Comparison of ENCODE assay signal across 29 cellular contexts in the genomic region with DNA sequence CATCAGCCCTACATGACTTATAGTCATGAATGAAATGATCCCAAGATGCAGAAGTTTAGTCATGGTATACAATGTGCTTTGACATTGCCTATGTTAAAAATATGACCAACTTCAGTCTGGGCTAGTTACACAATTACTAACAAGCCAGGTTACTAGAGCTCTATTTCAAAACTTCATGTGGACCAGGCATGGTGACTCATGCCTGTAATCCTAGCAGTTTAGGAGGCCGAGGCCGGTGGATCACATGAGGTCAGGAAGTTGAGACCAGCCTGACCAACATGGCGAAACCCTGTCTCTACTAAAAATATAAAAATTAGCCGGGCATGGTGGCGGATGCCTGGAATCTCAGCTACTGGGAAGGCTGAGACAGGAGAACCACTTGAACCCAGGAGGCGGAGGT.
DNase-seq lines count a peak whose midpoint lies in the region; ATAC-seq, FAIRE-seq and TF ChIP-seq lines count a peak whose summit lies in the region.
"Had no signal": no experiment of that assay in that cellular context is flagged by ENCODE, and none has a peak within 500 bp of the region (broad histone marks: within the 10 kb centered on the region; RNA-seq: fewer than 3 reads in every experiment).

No MANE protein-coding gene starts in this region.

- TF ChIP-seq CTCF in Calu3 (IDR thresholded peaks at IDR 0.05; ENCODE audit: unreplicated experiment) (no peak), astrocyte (IDR thresholded peaks at IDR 0.05; ENCODE audit: insufficient read depth, low read depth, low read length) (no peak), Caco-2 (IDR thresholded peaks at IDR 0.05; ENCODE audit: insufficient read depth in 1 of 2, low read depth in 1 of 2, low read length in 1 of 2, severe bottlenecking in 1 of 2, unreplicated experiment in 1 of 2) (no peak)

- no peaks in the 10 kb centered on the region for H3K79me2 ChIP-seq in astrocyte (ENCODE audit: insufficient read depth, low read length)

- DNase-seq in Calu3 (peak; percentile 12), MV-4-11 (lab: John Stamatoyannopoulos, UW) (peak; percentile 96), astrocyte (ENCODE audit: low read depth) (peak; percentile 31), iris pigment epithelial cell (ENCODE audit: low read depth) (peak; percentile 72), Caco-2 (no peak), T-helper 9 cell (no peak)
- no peak for DNase-seq in activated T-cell treated with anti-CD3 and anti-CD28 coated beads, Interleukin-2, amount 50 U/mL, for 72 hours
- DNase-seq: ACHN; activated CD4-positive, alpha-beta T cell treated with anti-CD3 and anti-CD28 coated beads, Interleukin-2, amount 10 ng/mL, durations not matched to agents 7 days and 5 days; activated CD8-positive, alpha-beta memory T cell treated with anti-CD3 and anti-CD28 coated beads, Interleukin-2, amount 10 ng/mL, durations not matched to agents 7 days and 5 days; activated naive CD4-positive, alpha-beta T cell treated with anti-CD3 and anti-CD28 coated beads, Interleukin-2, amount 50 U/mL, for 16 hours; caudate nucleus; dermis blood vessel endothelial cell; DND-41; H7; heart right ventricle; Kasumi-1; naive thymus-derived CD8-positive, alpha-beta T cell; NCI-H1417 treated with DMSO at 0.1 percent for 48 hours; NCI-H446 treated with DMSO at 0.1 percent for 48 hours; spleen; stimulated activated CD4-positive, alpha-beta T cell treated with anti-CD3 and anti-CD28 coated beads, Interleukin-4, amount 100 ng/mL, for 24 hours; stimulated activated naive CD4-positive, alpha-beta T cell; T-helper 2 cell; uterus; WERI-Rb-1 had no signal

- H3K27ac Mint-ChIP-seq in Calu3 (ENCODE audit: unreplicated experiment) (no peak overlapping the region), astrocyte (ENCODE audit: unreplicated experiment) (no peak overlapping the region), Caco-2 (ENCODE audit: unreplicated experiment) (no peak overlapping the region)
- no peak overlapping the region for H3K27ac Mint-ChIP-seq in activated T-cell treated with anti-CD3 and anti-CD28 coated beads, Interleukin-2, amount 50 U/mL, for 72 hours
- no peak overlapping the region for H3K27ac Mint-ChIP-seq in stimulated activated memory B cell treated with anti-CD40 and anti-IgM and Interleukin-4, amounts not matched to agents 10 μg/mL and 1 μg/mL and 100 μg/mL, for 72 hours
- H3K27ac Mint-ChIP-seq: activated CD4-positive, alpha-beta T cell treated with anti-CD3 and anti-CD28 coated beads, Interleukin-2, amount 10 ng/mL, durations not matched to agents 7 days and 5 days; activated CD8-positive, alpha-beta memory T cell treated with anti-CD3 and anti-CD28 coated beads, Interleukin-2, amount 10 ng/mL, durations not matched to agents 7 days and 5 days; activated T-helper 1 cell treated with anti-CD3 and anti-CD28 coated beads, Interleukin-12 subunit alpha, Interleukin-12 subunit beta, Interleukin-2, Interleukin-4 antibody, amounts not matched to agents 30 ng/mL and 10 ng/mL and 1 ng/mL, durations not matched to agents 14 hours and 24 hours and 36 hours had no signal

- H3K36me3 Mint-ChIP-seq in Calu3 (ENCODE audit: insufficient read depth, unreplicated experiment), result no peaks in the 10 kb centered on the region
- no peaks in the 10 kb centered on the region for H3K36me3 Mint-ChIP-seq in astrocyte (ENCODE audit: low read depth, unreplicated experiment)
- H3K36me3 Mint-ChIP-seq in activated T-cell treated with anti-CD3 and anti-CD28 coated beads, Interleukin-2, amount 50 U/mL, for 72 hours (ENCODE audit: insufficient read depth in 2 of 2), result no peaks in the 10 kb centered on the region
- no peaks in the 10 kb centered on the region for H3K36me3 Mint-ChIP-seq in Caco-2 (ENCODE audit: insufficient read depth, unreplicated experiment)
- H3K36me3 Mint-ChIP-seq in stimulated activated memory B cell treated with anti-CD40 and anti-IgM and Interleukin-4, amounts not matched to agents 10 μg/mL and 1 μg/mL and 100 μg/mL, for 72 hours, result no peaks in the 10 kb centered on the region
- H3K36me3 Mint-ChIP-seq: activated CD8-positive, alpha-beta memory T cell treated with anti-CD3 and anti-CD28 coated beads, Interleukin-2, amount 10 ng/mL, durations not matched to agents 7 days and 5 days; naive thymus-derived CD8-positive, alpha-beta T cell had no signal

- no peak overlapping the region for H2AFZ ChIP-seq in astrocyte (ENCODE audit: low read depth, low read length)

- no peaks in the 10 kb centered on the region for H3K4me1 ChIP-seq in astrocyte (ENCODE audit: insufficient read depth, low read length)
- H3K4me1 ChIP-seq in Caco-2, result no peaks in the 10 kb centered on the region
- H3K4me1 ChIP-seq: BLaER1, heart right ventricle, spleen, uterus had no signal

- H3K4me3 ChIP-seq in astrocyte (ENCODE audit: insufficient read depth, low read depth, low read length), result no peak overlapping the region
- no peak overlapping the region for H3K4me3 ChIP-seq in Caco-2 (ENCODE audit: low read depth, low read length)
- H3K4me3 ChIP-seq: BLaER1, heart right ventricle, spleen, uterus had no signal

- H3K36me3 ChIP-seq in astrocyte (ENCODE audit: insufficient read depth, low read length) (no peaks in the 10 kb centered on the region), Caco-2 (ENCODE audit: control insufficient read depth, insufficient read depth, low read length) (no peaks in the 10 kb centered on the region)
- H3K36me3 ChIP-seq: BLaER1, heart right ventricle, spleen, uterus, WERI-Rb-1 had no signal

- FAIRE-seq in astrocyte (lab: Jason Lieb, UNC), result no peak

- H3K27me3 ChIP-seq in astrocyte (ENCODE audit: insufficient read depth, low read length) (no peaks in the 10 kb centered on the region), Caco-2 (replicated peaks; ENCODE audit: control insufficient read depth, insufficient read depth, low read length) (no peaks in the 10 kb centered on the region)
- H3K27me3 ChIP-seq: BLaER1, heart right ventricle, spleen, uterus had no signal

- H3K27me3 Mint-ChIP-seq in Calu3 (ENCODE audit: unreplicated experiment), result no peaks in the 10 kb centered on the region
- H3K27me3 Mint-ChIP-seq in astrocyte (ENCODE audit: low read depth, unreplicated experiment), result no peaks in the 10 kb centered on the region
- no peaks in the 10 kb centered on the region for H3K27me3 Mint-ChIP-seq in activated T-cell treated with anti-CD3 and anti-CD28 coated beads, Interleukin-2, amount 50 U/mL, for 72 hours (ENCODE audit: low read depth)
- peaks cover 4% of the 10 kb centered on the region for H3K27me3 Mint-ChIP-seq in Caco-2 (ENCODE audit: insufficient read depth, unreplicated experiment)
- H3K27me3 Mint-ChIP-seq in stimulated activated memory B cell treated with anti-CD40 and anti-IgM and Interleukin-4, amounts not matched to agents 10 μg/mL and 1 μg/mL and 100 μg/mL, for 72 hours, result no peaks in the 10 kb centered on the region
- H3K27me3 Mint-ChIP-seq: activated CD4-positive, alpha-beta T cell treated with anti-CD3 and anti-CD28 coated beads, Interleukin-2, amount 10 ng/mL, durations not matched to agents 7 days and 5 days; activated CD8-positive, alpha-beta memory T cell treated with anti-CD3 and anti-CD28 coated beads, Interleukin-2, amount 10 ng/mL, durations not matched to agents 7 days and 5 days; naive thymus-derived CD8-positive, alpha-beta T cell had no signal

- no peak for ATAC-seq in activated T-cell treated with anti-CD3 and anti-CD28 coated beads, Interleukin-2, amount 50 U/mL, for 72 hours (replicated peaks in 1 of 2)
- no peak for ATAC-seq in stimulated activated memory B cell treated with anti-CD40 and anti-IgM and Interleukin-4, amounts not matched to agents 10 μg/mL and 1 μg/mL and 100 μg/mL, for 72 hours
- ATAC-seq: activated CD8-positive, alpha-beta memory T cell treated with anti-CD3 and anti-CD28 coated beads, Interleukin-2, amount 10 ng/mL, durations not matched to agents 7 days and 5 days; heart right ventricle; naive thymus-derived CD8-positive, alpha-beta T cell had no signal

- intact Hi-C loops in Calu3 (cut with micrococcal nuclease; ENCODE audit: unreplicated experiment), result loop anchor here (10.0 kb wide), 1 partner anchor 597 kb away; no protein-coding TSS in a partner anchor
- intact Hi-C loops in Caco-2 (cut with micrococcal nuclease; ENCODE audit: unreplicated experiment), result no loop called here

- peaks cover 19% of the 10 kb centered on the region for H3K4me1 Mint-ChIP-seq in Calu3 (ENCODE audit: low read depth, unreplicated experiment)
- H3K4me1 Mint-ChIP-seq in astrocyte (ENCODE audit: low read depth, unreplicated experiment), result peaks cover 14% of the 10 kb centered on the region
- no peaks in the 10 kb centered on the region for H3K4me1 Mint-ChIP-seq in activated T-cell treated with anti-CD3 and anti-CD28 coated beads, Interleukin-2, amount 50 U/mL, for 72 hours (ENCODE audit: low read depth)
- no peaks in the 10 kb centered on the region for H3K4me1 Mint-ChIP-seq in Caco-2 (ENCODE audit: low read depth, unreplicated experiment)
- no peaks in the 10 kb centered on the region for H3K4me1 Mint-ChIP-seq in stimulated activated memory B cell treated with anti-CD40 and anti-IgM and Interleukin-4, amounts not matched to agents 10 μg/mL and 1 μg/mL and 100 μg/mL, for 72 hours
- H3K4me1 Mint-ChIP-seq: activated CD4-positive, alpha-beta T cell treated with anti-CD3 and anti-CD28 coated beads, Interleukin-2, amount 10 ng/mL, durations not matched to agents 7 days and 5 days; activated CD8-positive, alpha-beta memory T cell treated with anti-CD3 and anti-CD28 coated beads, Interleukin-2, amount 10 ng/mL, durations not matched to agents 7 days and 5 days; naive thymus-derived CD8-positive, alpha-beta T cell had no signal

- H3K27ac ChIP-seq in astrocyte (ENCODE audit: low read depth, low read length), result no peak overlapping the region
- H3K27ac ChIP-seq: BLaER1, heart right ventricle, spleen, uterus, WERI-Rb-1 had no signal

- H4K20me1 ChIP-seq in astrocyte (ENCODE audit: insufficient read depth, low read length), result no peaks in the 10 kb centered on the region
- H4K20me1 ChIP-seq: BLaER1 had no signal

- H3K9me3 Mint-ChIP-seq in Calu3 (ENCODE audit: low read depth, unreplicated experiment) (no peaks in the 10 kb centered on the region), astrocyte (ENCODE audit: unreplicated experiment) (no peaks in the 10 kb centered on the region), Caco-2 (ENCODE audit: unreplicated experiment) (no peaks in the 10 kb centered on the region)
- no peaks in the 10 kb centered on the region for H3K9me3 Mint-ChIP-seq in activated T-cell treated with anti-CD3 and anti-CD28 coated beads, Interleukin-2, amount 50 U/mL, for 72 hours
- H3K9me3 Mint-ChIP-seq in stimulated activated memory B cell treated with anti-CD40 and anti-IgM and Interleukin-4, amounts not matched to agents 10 μg/mL and 1 μg/mL and 100 μg/mL, for 72 hours, result no peaks in the 10 kb centered on the region
- H3K9me3 Mint-ChIP-seq: activated CD4-positive, alpha-beta T cell treated with anti-CD3 and anti-CD28 coated beads, Interleukin-2, amount 10 ng/mL, durations not matched to agents 7 days and 5 days; activated T-helper 1 cell treated with anti-CD3 and anti-CD28 coated beads, Interleukin-12 subunit alpha, Interleukin-12 subunit beta, Interleukin-2, Interleukin-4 antibody, amounts not matched to agents 30 ng/mL and 10 ng/mL and 1 ng/mL, durations not matched to agents 14 hours and 24 hours and 36 hours; naive thymus-derived CD8-positive, alpha-beta T cell had no signal

- no peak overlapping the region for H3K4me3 Mint-ChIP-seq in Calu3 (ENCODE audit: low read depth, unreplicated experiment)
- no peak overlapping the region for H3K4me3 Mint-ChIP-seq in astrocyte (ENCODE audit: unreplicated experiment)
- no peak overlapping the region for H3K4me3 Mint-ChIP-seq in activated T-cell treated with anti-CD3 and anti-CD28 coated beads, Interleukin-2, amount 50 U/mL, for 72 hours
- H3K4me3 Mint-ChIP-seq in Caco-2 (ENCODE audit: unreplicated experiment), result no peak overlapping the region
- H3K4me3 Mint-ChIP-seq in stimulated activated memory B cell treated with anti-CD40 and anti-IgM and Interleukin-4, amounts not matched to agents 10 μg/mL and 1 μg/mL and 100 μg/mL, for 72 hours, result no peak overlapping the region
- H3K4me3 Mint-ChIP-seq: activated CD4-positive, alpha-beta T cell treated with anti-CD3 and anti-CD28 coated beads, Interleukin-2, amount 10 ng/mL, durations not matched to agents 7 days and 5 days; activated CD8-positive, alpha-beta memory T cell treated with anti-CD3 and anti-CD28 coated beads, Interleukin-2, amount 10 ng/mL, durations not matched to agents 7 days and 5 days; activated T-helper 1 cell treated with anti-CD3 and anti-CD28 coated beads, Interleukin-12 subunit alpha, Interleukin-12 subunit beta, Interleukin-2, Interleukin-4 antibody, amounts not matched to agents 30 ng/mL and 10 ng/mL and 1 ng/mL, durations not matched to agents 14 hours and 24 hours and 36 hours; naive thymus-derived CD8-positive, alpha-beta T cell had no signal

- H3K9ac ChIP-seq in astrocyte (ENCODE audit: low read length), result no peak overlapping the region
- H3K9ac ChIP-seq: BLaER1 had no signal

- CTCF ChIA-PET in Calu3 (lab: Charles Lee), result no interaction called here
- CTCF ChIA-PET in Caco-2 (lab: Charles Lee), result no interaction called here

- no peak overlapping the region for H3K4me2 ChIP-seq in astrocyte (ENCODE audit: low read length)
- H3K4me2 ChIP-seq: BLaER1 had no signal

- POLR2A ChIA-PET in Caco-2 (lab: Charles Lee), result no interaction called here

- no TSS peak for BruUV-seq in Calu3 (replicated peaks; lab: Mats Ljungman, UMichigan)
- no TSS peak for BruUV-seq in Caco-2 (replicated peaks; lab: Mats Ljungman, UMichigan)

- H3K9me3 ChIP-seq in astrocyte (ENCODE audit: insufficient read depth, low read depth, low read length) (no peaks in the 10 kb centered on the region), Caco-2 (no peaks in the 10 kb centered on the region)
- H3K9me3 ChIP-seq: BLaER1, heart right ventricle, spleen, uterus had no signal

Comparison
In these comparisons a context has a peak if more than half of its experiments do, and no peak if none do; other contexts are left out.
1. DNase-seq: peak in Calu3 (single experiment), MV-4-11 (single experiment), astrocyte (single experiment) and iris pigment epithelial cell (single experiment); none in activated T-cell treated with anti-CD3 and anti-CD28 coated beads, Interleukin-2, amount 50 U/mL, for 72 hours (0 of 2), Caco-2 (0 of 2) and T-helper 9 cell (single experiment).